12 cellular contexts compared by ENCODE assay signal in genomic region chr1:45679123-45679522, GRCh38. TPM values are rescaled to one million over a fixed set of nuclear protein-coding genes. Genes with fewer than 3 reads are reported as not detected.
A peak's percentile ranks its signal among the peaks of the same experiment; 100 is the strongest.
DNase-seq lines count a peak whose midpoint lies in the region; ATAC-seq, FAIRE-seq and TF ChIP-seq lines count a peak whose summit lies in the region.
"Had no signal": no experiment of that assay in that cellular context is flagged by ENCODE, and none has a peak within 500 bp of the region (broad histone marks: within the 10 kb centered on the region; RNA-seq: fewer than 3 reads in every experiment).

No MANE protein-coding gene starts in this region.

- peak overlapping the region in 6 of 7 donors; percentile 31 to 82 (median 66) for H3K27ac Mint-ChIP-seq in CD14-positive monocyte

- H3K4me3 ChIP-seq in Loucy (ENCODE audit: low read length, poor library complexity, severe bottlenecking) (peak overlapping the region; percentile 59), pancreas (no peak overlapping the region), MM.1S (ENCODE audit: low read length) (no peak overlapping the region)
- H3K4me3 ChIP-seq: PC-9 had no signal

- intact Hi-C loops in CD14-positive monocyte (cut with micrococcal nuclease), result no loop called here
- intact Hi-C loops in pancreas (cut with DNase I), result no loop called here

- no peaks in the 10 kb centered on the region for H3K9me3 Mint-ChIP-seq in CD14-positive monocyte

- peak overlapping the region in 1 of 4 donors; percentile 29 for H3K27ac ChIP-seq in pancreas
- H3K27ac ChIP-seq in MM.1S (ENCODE audit: low read length), result no peak overlapping the region
- H3K27ac ChIP-seq: foreskin keratinocyte, PC-9 had no signal

- H3K4me1 Mint-ChIP-seq in CD14-positive monocyte, result peaks cover 63% of the 10 kb centered on the region

- peaks cover 7 to 11% of the 10 kb centered on the region in 2 donors for H3K36me3 Mint-ChIP-seq in CD14-positive monocyte

- ATAC-seq in pancreas (peak; percentile 54 to 80 (median 68)), HG03571 (IDR thresholded peaks at IDR 0.05; ENCODE audit: unreplicated experiment) (no peak)
- ATAC-seq: foreskin keratinocyte had no signal

- TF ChIP-seq CTCF in CD14-positive monocyte (IDR thresholded peaks at IDR 0.05) (no peak), Loucy (conservative IDR thresholded peaks at IDR 0.05; ENCODE audit: low read length) (no peak), pancreas (IDR thresholded peaks at IDR 0.05) (no peak), MM.1S (IDR thresholded peaks at IDR 0.05; ENCODE audit: low read length) (no peak)

- 1 to 2% methylated on average over 3 of the region's 3 CpGs for WGBS in pancreas, 2 donors

- no peak overlapping the region for H3K4me3 Mint-ChIP-seq in CD14-positive monocyte

- DNase-seq in CD14-positive monocyte (ENCODE audit: low spot score) (no peak), fibroblast of gingiva (ENCODE audit: low read depth) (peak; percentile 73), pancreas (peak in 1 of 6 donors; percentile 32), MM.1S (no peak), NCI-H1930 (lab: John Stamatoyannopoulos, UW) (no peak)
- DNase-seq in NK-92 treated with Interleukin-12 subunit alpha and Interleukin-12 subunit beta, amount 100 ng/mL, for 24 hours (lab: John Stamatoyannopoulos, UW), result no peak
- DNase-seq: activated CD4-positive, alpha-beta T cell treated with anti-CD3 and anti-CD28 coated beads for 4 hours; amniotic stem cell; foreskin keratinocyte; PC-9 had no signal

- peaks cover 50% of the 10 kb centered on the region for H3K4me1 ChIP-seq in Loucy (ENCODE audit: insufficient read depth, low read length, poor library complexity, severe bottlenecking)
- peaks cover 34 to 61% (median 49%) of the 10 kb centered on the region in 3 donors for H3K4me1 ChIP-seq in pancreas
- H3K4me1 ChIP-seq in MM.1S (ENCODE audit: low read length), result peaks cover 9% of the 10 kb centered on the region; the same call in 1 of the 2 replicates

- H3K27me3 ChIP-seq in Loucy (ENCODE audit: insufficient read depth, low read length, poor library complexity, severe bottlenecking) (no peaks in the 10 kb centered on the region), pancreas (no peaks in the 10 kb centered on the region), MM.1S (replicated peaks; ENCODE audit: insufficient read depth, low read length) (no peaks in the 10 kb centered on the region)
- H3K27me3 ChIP-seq: foreskin keratinocyte had no signal

- H3K79me2 ChIP-seq in Loucy (ENCODE audit: insufficient read depth, low read length) (peaks cover 99% of the 10 kb centered on the region), MM.1S (ENCODE audit: low read length) (peaks cover 97% of the 10 kb centered on the region)

- H4K20me1 ChIP-seq in Loucy (ENCODE audit: insufficient read depth, low read length, poor library complexity, severe bottlenecking), result peaks cover 88% of the 10 kb centered on the region
- peaks cover 38% of the 10 kb centered on the region for H4K20me1 ChIP-seq in MM.1S (ENCODE audit: insufficient read depth, low read length)

- no peak for FAIRE-seq in pancreas (lab: Jason Lieb, UNC)

- H2AFZ ChIP-seq in Loucy (ENCODE audit: low read length) (no peak overlapping the region), MM.1S (ENCODE audit: low read length) (no peak overlapping the region)
- H2AFZ ChIP-seq: PC-9 had no signal

- no peaks in the 10 kb centered on the region for H3K9me3 ChIP-seq in Loucy (ENCODE audit: insufficient read depth, low read depth, low read length)
- no peaks in the 10 kb centered on the region for H3K9me3 ChIP-seq in pancreas
- no peaks in the 10 kb centered on the region for H3K9me3 ChIP-seq in MM.1S (replicated peaks; ENCODE audit: insufficient read depth, low read length)

- H3K4me2 ChIP-seq in Loucy (ENCODE audit: low read depth, low read length, poor library complexity, severe bottlenecking) (peak overlapping the region; percentile 77), MM.1S (ENCODE audit: low read depth, low read length) (no peak overlapping the region)
- H3K4me2 ChIP-seq: PC-9 had no signal

- H3F3A ChIP-seq in Loucy (ENCODE audit: low read depth) (0 out of 2 replicates have a peak, but pooled peaks cover 3% of the 10 kb centered on the region), MM.1S (ENCODE audit: insufficient read depth, low read length) (no peaks in the 10 kb centered on the region; the same call in 1 of the 2 replicates)

- H3K9ac ChIP-seq in Loucy (ENCODE audit: low read depth, low read length, poor library complexity, severe bottlenecking), result peak overlapping the region; percentile 41
- no peak overlapping the region for H3K9ac ChIP-seq in MM.1S (ENCODE audit: low read length)

- no peaks in the 10 kb centered on the region for H3K27me3 Mint-ChIP-seq in CD14-positive monocyte (ENCODE audit: low read depth in 3 of 3)

- no peaks in the 10 kb centered on the region for H3K9me2 ChIP-seq in Loucy (replicated peaks; ENCODE audit: low read depth, low read length)
- H3K9me2 ChIP-seq in MM.1S (replicated peaks; ENCODE audit: insufficient read depth, low read length), result no peaks in the 10 kb centered on the region

- H3K36me3 ChIP-seq in Loucy (ENCODE audit: insufficient read depth, low read length) (peaks cover 7% of the 10 kb centered on the region), pancreas (no peaks in the 10 kb centered on the region), MM.1S (replicated peaks; ENCODE audit: insufficient read depth, low read length) (no peaks in the 10 kb centered on the region)

RNA-seq across cellular contexts. Expression of gene GPBP1L1, which starts 7.2 kb away (rescaled TPM):
- polyA plus RNA-seq in CD14-positive monocyte (10 to 100 TPM; 71.6 to 79.5 TPM), pancreas (10 to 100 TPM; 21.9 to 41.7 TPM)
- 10 to 100 TPM; 50.9 to 84.3 (median 55.8) TPM for total RNA-seq in pancreas

RNA-seq across cellular contexts. Expression of gene TMEM69, which starts 8.9 kb away (rescaled TPM):
- polyA plus RNA-seq in CD14-positive monocyte (10 to 100 TPM; 36.2 to 43.4 TPM), pancreas (10 to 100 TPM in 1 of 2 donors, 1 to 10 TPM in 1; 5.9 to 13.6 TPM)
- 10 to 100 TPM in 1 of 6 donors, 1 to 10 TPM in 5; 5.7 to 11.2 (median 7.9) TPM for total RNA-seq in pancreas

RNA-seq across cellular contexts. Expression of gene CCDC17, which starts 55.3 kb away (rescaled TPM):
- not detected for polyA plus RNA-seq in CD14-positive monocyte
- total RNA-seq in pancreas, result 1 to 10 TPM in 3 of 6 donors, under 1 TPM in 3; 0.64 to 1.6 (median 1.1) TPM
- 1 to 10 TPM; 2.1 to 2.3 TPM for polyA plus RNA-seq in pancreas
